13 cellular contexts compared by ENCODE assay signal in the genomic region with DNA sequence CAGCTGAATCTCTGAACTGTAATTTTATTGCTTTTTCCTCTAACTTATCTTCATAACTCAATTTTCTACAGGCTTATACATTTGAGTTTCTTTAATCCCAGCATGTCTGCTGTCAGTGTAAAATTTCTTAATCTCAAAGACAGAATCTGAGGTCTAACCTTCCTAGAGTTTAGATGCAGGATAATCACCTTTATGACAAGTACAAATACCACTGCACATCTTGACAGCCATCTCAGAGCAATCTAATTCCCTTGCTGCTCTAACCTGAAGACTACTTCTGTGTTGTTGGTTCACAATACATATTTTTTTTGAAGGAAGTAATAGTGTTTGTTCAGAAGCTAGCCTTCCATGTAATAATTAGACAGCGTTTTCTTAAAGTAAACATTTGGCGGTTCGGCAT.
"Had no signal": no experiment of that assay in that cellular context is flagged by ENCODE, and none has a peak within 500 bp of the region (broad histone marks: within the 10 kb centered on the region; RNA-seq: fewer than 3 reads in every experiment).

No MANE protein-coding gene starts in this region.

- H3K27ac ChIP-seq: colonic mucosa, coronary artery, dorsolateral prefrontal cortex, epithelial cell of prostate, esophagus muscularis mucosa, esophagus squamous epithelium, foreskin keratinocyte, gastrocnemius medialis, gastroesophageal sphincter, heart left ventricle, heart right ventricle had no signal

- ATAC-seq: effector memory CD8-positive, alpha-beta T cell; esophagus mucosa; foreskin keratinocyte; gastrocnemius medialis; gastroesophageal sphincter; heart left ventricle; heart right ventricle had no signal

- H3K27me3 ChIP-seq: colonic mucosa, dorsolateral prefrontal cortex, esophagus muscularis mucosa, esophagus squamous epithelium, foreskin keratinocyte, gastrocnemius medialis, gastroesophageal sphincter, heart left ventricle, heart right ventricle had no signal

- H3K36me3 ChIP-seq: colonic mucosa, esophagus muscularis mucosa, esophagus squamous epithelium, gastrocnemius medialis, gastroesophageal sphincter, heart left ventricle, heart right ventricle had no signal

- H3K9me3 ChIP-seq: colonic mucosa, esophagus muscularis mucosa, esophagus squamous epithelium, gastrocnemius medialis, gastroesophageal sphincter, heart left ventricle had no signal

- H3K4me3 ChIP-seq: colonic mucosa, coronary artery, dorsolateral prefrontal cortex, esophagus muscularis mucosa, esophagus squamous epithelium, gastrocnemius medialis, gastroesophageal sphincter, heart left ventricle, heart right ventricle had no signal
